Comparison of ENCODE assay signal across 9 cellular contexts in the genomic region with DNA sequence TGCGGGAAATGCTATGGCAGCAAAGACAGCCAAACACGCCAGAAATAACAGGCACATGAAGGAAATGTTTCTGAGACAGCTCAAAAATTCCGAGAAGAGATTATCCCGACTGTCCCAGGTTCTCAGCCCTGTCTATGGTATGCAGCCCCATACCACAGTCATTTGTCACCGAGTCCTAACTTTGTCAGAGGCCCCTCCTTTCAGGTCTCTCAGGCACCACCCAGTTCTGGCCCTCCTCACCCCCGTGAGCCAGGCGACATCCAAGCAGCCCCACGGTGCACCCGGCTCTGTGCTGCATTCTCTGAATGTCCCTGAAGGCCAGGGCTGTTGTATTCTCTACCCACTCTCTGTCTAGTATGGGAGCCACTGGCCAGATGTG. TPM values are rescaled to one million over a fixed set of nuclear protein-coding genes. Genes with fewer than 3 reads are reported as not detected.
DNase-seq lines count a peak whose midpoint lies in the region; ATAC-seq and TF ChIP-seq lines count a peak whose summit lies in the region.
"Had no signal": no experiment of that assay in that cellular context is flagged by ENCODE, and none has a peak within 500 bp of the region (broad histone marks: within the 10 kb centered on the region; RNA-seq: fewer than 3 reads in every experiment).

No MANE protein-coding gene starts in this region.

- H3K4me1 Mint-ChIP-seq in natural killer cell = peaks cover 69 to 79% of the 10 kb centered on the region in 2 donors

- no peaks in the 10 kb centered on the region for H3K9me3 Mint-ChIP-seq in natural killer cell

- ATAC-seq in natural killer cell = no peak
- ATAC-seq in HG02678 (IDR thresholded peaks at IDR 0.05; ENCODE audit: unreplicated experiment) = no peak
- ATAC-seq in stimulated activated naive CD8-positive, alpha-beta T cell treated with anti-CD3 and anti-CD28 coated beads, Interleukin-15, Interleukin-2, amounts not matched to agents 100 U/mL and 50 U/mL, for 24 hours = no peak
- no peak for ATAC-seq in HG02840 (IDR thresholded peaks at IDR 0.05; ENCODE audit: low FRiP score, unreplicated experiment)
- ATAC-seq in HG03039 (IDR thresholded peaks at IDR 0.05; ENCODE audit: unreplicated experiment) = no peak

- intact Hi-C loops in natural killer cell (cut with micrococcal nuclease) = loop anchor here (10.0 kb wide), 1 partner anchor 269 kb away; a partner anchor contains a TSS

- H3K4me3 Mint-ChIP-seq in natural killer cell = no peak overlapping the region

- no peaks in the 10 kb centered on the region for H3K27me3 Mint-ChIP-seq in natural killer cell (ENCODE audit: low read depth in 2 of 2)

- H3K4me3 ChIP-seq in epithelial cell of esophagus (ENCODE audit: low read length) = no peak overlapping the region
- H3K4me3 ChIP-seq: BLaER1 had no signal

- H3K27ac Mint-ChIP-seq in natural killer cell = peak overlapping the region; percentile 91 to 92

- no peak for TF ChIP-seq CTCF in epithelial cell of esophagus (IDR thresholded peaks at IDR 0.05; ENCODE audit: insufficient read depth, low read depth, low read length, missing control alignments)
- no peak for TF ChIP-seq CTCF in natural killer cell (IDR thresholded peaks at IDR 0.05)

- no peaks in the 10 kb centered on the region for H3K36me3 Mint-ChIP-seq in natural killer cell

- DNase-seq in 8988T (peak; percentile 64), NCI-H226 (peak; percentile 65), epithelial cell of esophagus (ENCODE audit: low read depth) (peak; percentile 84), natural killer cell (no peak)
- no peak for DNase-seq in stimulated activated naive CD8-positive, alpha-beta T cell treated with anti-CD3 and anti-CD28 coated beads, Interleukin-15, Interleukin-2, amounts not matched to agents 100 U/mL and 50 U/mL, for 24 hours

RNA-seq across cellular contexts. Expression of a gene that starts 24.0 kb away (rescaled TPM):
- 10 to 100 TPM; 57.4 to 74.1 (median 66.6) TPM for total RNA-seq in natural killer cell

RNA-seq across cellular contexts. Expression of a gene that starts 46.5 kb away (rescaled TPM):
- not detected for total RNA-seq in natural killer cell

Comparison
In these comparisons a context has a peak if more than half of its experiments do, and no peak if none do; other contexts are left out.
1. DNase-seq: peak in 8988T (single experiment), NCI-H226 (single experiment) and epithelial cell of esophagus (single experiment); none in natural killer cell (single experiment) and stimulated activated naive CD8-positive, alpha-beta T cell treated with anti-CD3 and anti-CD28 coated beads, Interleukin-15, Interleukin-2, amounts not matched to agents 100 U/mL and 50 U/mL, for 24 hours (single experiment).